ENCODE assay signal across 10 cellular contexts in the genomic region with DNA sequence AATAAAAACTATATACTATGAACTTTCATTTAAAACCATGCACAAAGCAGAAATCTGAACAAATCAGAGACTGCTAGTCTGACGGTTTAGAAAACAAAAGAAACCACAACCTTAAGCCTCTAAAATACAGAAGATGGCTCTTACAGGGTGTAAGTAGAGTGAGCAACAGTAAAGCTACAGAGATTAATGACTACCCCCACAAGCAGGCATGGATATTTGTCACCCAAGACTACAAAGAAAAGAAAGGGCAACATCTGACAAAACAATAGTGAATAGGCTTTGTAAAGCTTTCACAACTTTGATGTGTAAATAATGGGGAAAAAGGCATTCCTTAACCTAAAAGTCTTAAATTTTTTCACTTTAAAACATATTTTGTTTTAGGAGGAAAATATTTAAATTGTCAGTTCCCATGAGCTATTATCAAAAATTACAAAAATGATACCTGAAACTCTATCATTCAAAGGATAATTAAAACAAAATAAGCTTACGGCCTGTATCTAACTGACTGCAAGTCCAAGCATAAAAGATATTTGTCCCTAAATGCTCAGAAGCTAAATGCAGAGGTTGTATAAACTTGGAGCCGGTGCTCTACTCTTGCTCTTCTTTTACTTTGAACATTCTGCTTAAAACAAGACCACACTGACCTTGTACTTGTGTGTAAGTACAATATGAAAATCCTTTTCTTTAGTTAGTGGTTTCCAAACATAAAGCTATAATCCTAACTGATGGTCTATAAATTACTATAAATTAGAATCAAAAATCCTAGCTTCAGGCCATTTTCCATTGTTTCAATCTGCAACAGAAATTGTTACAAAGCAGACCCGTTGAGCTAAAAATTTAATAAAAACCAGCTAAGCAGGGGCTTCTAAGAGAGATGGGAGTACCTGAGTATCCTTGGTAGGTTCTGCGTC.
DNase-seq lines count a peak whose midpoint lies in the region; ATAC-seq, FAIRE-seq and TF ChIP-seq lines count a peak whose summit lies in the region.
"Had no signal": no experiment of that assay in that cellular context is flagged by ENCODE, and none has a peak within 500 bp of the region (broad histone marks: within the 10 kb centered on the region; RNA-seq: fewer than 3 reads in every experiment).

No MANE protein-coding gene starts in this region.

- peak; percentile 43 for DNase-seq in AG10803 (ENCODE audit: low read depth)
- peak; percentile 81 for DNase-seq in NCI-H2081 treated with DMSO at 0.1 percent for 48 hours (lab: John Stamatoyannopoulos, UW)
- DNase-seq in H1 (ENCODE audit: low read depth in 1 of 2, low spot score in 2 of 2), result no peak
- DNase-seq in Peyer's patch, result no peak
- DNase-seq in OCI-M2 (lab: John Stamatoyannopoulos, UW; ENCODE audit: unreplicated experiment), result no peak
- DNase-seq in NCI-H1436 treated with DMSO at 0.1 percent for 48 hours (lab: John Stamatoyannopoulos, UW), result no peak
- no peak for DNase-seq in naive thymus-derived CD8-positive, alpha-beta T cell
- DNase-seq: CD8-positive, alpha-beta T cell; PC-9 had no signal

- H3K9ac ChIP-seq in H1 (replicated peaks in 1 of 4; ENCODE audit: extremely low read depth in 1 of 4, low read depth in 3 of 4, low read length in 3 of 4), result peak overlapping the region in 2 of 4 experiments; percentile 39 to 61; a peak in 3 of 7 replicates

- no peak overlapping the region for H3K14ac ChIP-seq in H1 (ENCODE audit: insufficient read length)

- H3K4me3 Mint-ChIP-seq in naive thymus-derived CD8-positive, alpha-beta T cell, result no peak overlapping the region
- H3K4me3 Mint-ChIP-seq: CD8-positive, alpha-beta T cell had no signal

- no peak for TF ChIP-seq CTCF in AG10803 (conservative IDR thresholded peaks at IDR 0.05; ENCODE audit: low read length)
- no peak for TF ChIP-seq CTCF in H1 (IDR thresholded peaks at IDR 0.05; ENCODE audit: control extremely low read depth in 1 of 3, insufficient read depth in 1 of 3, low read depth in 1 of 3, low read length in 3 of 3)
- TF ChIP-seq CTCF in Peyer's patch (IDR thresholded peaks at IDR 0.05), result no peak

- no peaks in the 10 kb centered on the region; a peak in 1 of 8 replicates for H3K36me3 ChIP-seq in H1 (ENCODE audit: control insufficient read depth in 2 of 4, insufficient read depth in 4 of 4, low read length in 3 of 4)
- no peaks in the 10 kb centered on the region for H3K36me3 ChIP-seq in neuron (ENCODE audit: insufficient read depth, low read length)
- H3K36me3 ChIP-seq in Peyer's patch, result no peaks in the 10 kb centered on the region

- H3K79me1 ChIP-seq in H1 (ENCODE audit: low read depth, low read length), result no peaks in the 10 kb centered on the region

- no peak overlapping the region for H2AFZ ChIP-seq in H1 (ENCODE audit: low read length)
- H2AFZ ChIP-seq in neuron (ENCODE audit: low read depth, low read length), result no peak overlapping the region
- H2AFZ ChIP-seq: PC-9 had no signal

- no peaks in the 10 kb centered on the region for H3K27me3 Mint-ChIP-seq in naive thymus-derived CD8-positive, alpha-beta T cell

- H2BK120ac ChIP-seq in H1 (replicated peaks; ENCODE audit: low read depth, low read length), result peak overlapping the region; percentile 66

- peak overlapping the region; percentile 71; the same call in 1 of the 2 replicates for H3K18ac ChIP-seq in H1 (ENCODE audit: extremely low read depth, low read length)

- H3K4me1 ChIP-seq in H1 (replicated peaks in 1 of 4; ENCODE audit: control insufficient read depth in 3 of 4, insufficient read depth in 4 of 4, low read length in 3 of 4) (peaks cover 1 to 14% (median 5%) of the 10 kb centered on the region in 4 experiments; a peak in 5 of 7 replicates), neuron (ENCODE audit: insufficient read depth, low read length) (peaks cover 43% of the 10 kb centered on the region), Peyer's patch (peaks cover 0 to 10% (median 0%) of the 10 kb centered on the region in 4 donors)

- no peak overlapping the region for H3K23ac ChIP-seq in H1 (ENCODE audit: insufficient read length)

- peak overlapping the region; percentile 77; the same call in 1 of the 2 replicates for H2BK12ac ChIP-seq in H1 (ENCODE audit: low read depth, low read length)

- H3K27ac ChIP-seq in H1 (ENCODE audit: low read depth, low read length), result peak overlapping the region; percentile 84
- peak overlapping the region in 1 of 4 donors; percentile 5 for H3K27ac ChIP-seq in Peyer's patch
- H3K27ac ChIP-seq: PC-9 had no signal

- peaks cover 0 to 15% (median 4%) of the 10 kb centered on the region in 3 donors for H3K36me3 Mint-ChIP-seq in naive thymus-derived CD8-positive, alpha-beta T cell

- POLR2A ChIA-PET in H1 (lab: Charles Lee; ENCODE audit: partially characterized antibody), result interaction anchor here (0.7 to 2.6 kb wide), 14 partner anchors 9 to 214 kb away, joined by 3 to 13 read pairs (median 5); partner anchors contain the start of genes MBTD1, NME1, NME2 and SPAG9
- POLR2A ChIA-PET in naive thymus-derived CD8-positive, alpha-beta T cell (lab: Charles Lee), result interaction anchor here (0.5 kb wide), 2 partner anchors 92 to 341 kb away, joined by 3 to 4 read pairs; no protein-coding TSS in a partner anchor

- no peak for FAIRE-seq in H1 (lab: Jason Lieb, UNC)

- H2BK20ac ChIP-seq in H1 (ENCODE audit: low read length), result no peak overlapping the region

- H3K23me2 ChIP-seq in H1 (ENCODE audit: low read depth, low read length), result 0 out of 2 replicates have a peak, but pooled peaks cover 2% of the 10 kb centered on the region

- no peak for TF ChIP-seq POLR2A in H1 (IDR thresholded peaks at IDR 0.05; ENCODE audit: control extremely low read depth in 1 of 2, low read depth in 2 of 2, low read length in 2 of 2)
- TF ChIP-seq POLR2A in Peyer's patch (IDR thresholded peaks at IDR 0.05), result no peak

- peak overlapping the region; percentile 72 for H4K5ac ChIP-seq in H1 (ENCODE audit: insufficient read length, low read depth, low read length)

- 0 out of 2 replicates have a peak overlapping the region, but pooled peaks have one; percentile 47 for H2AK5ac ChIP-seq in H1 (ENCODE audit: low read depth, low read length)

- peak overlapping the region; percentile 82; the same call in 1 of the 2 replicates for H2BK5ac ChIP-seq in H1 (ENCODE audit: low read depth, low read length)

- no peak overlapping the region for H4K8ac ChIP-seq in H1 (ENCODE audit: extremely low read depth, insufficient read depth, low read length)

- H3K56ac ChIP-seq in H1 (replicated peaks; ENCODE audit: insufficient read length, low read depth, low read length), result no peak overlapping the region

- H3K4me3 ChIP-seq in AG10803 (ENCODE audit: low read length) (peak overlapping the region; percentile 45), H1 (ENCODE audit: extremely low read depth in 1 of 4, insufficient read depth in 2 of 4, low read depth in 3 of 4, low read length in 4 of 4) (peak overlapping the region; percentile 32 to 61 (median 38)), neuron (ENCODE audit: low read length) (peak overlapping the region; percentile 80), Peyer's patch (peak overlapping the region in 1 of 4 donors; percentile 2)
- H3K4me3 ChIP-seq: PC-9 had no signal

- WGBS in H1 (ENCODE audit: extremely low coverage in 1 of 2, insufficient coverage in 1 of 2, insufficient read length in 1 of 2, insufficient replicate concordance in 2 of 2, low coverage in 1 of 2, low lambda C conversion rate in 2 of 2, missing lambda C conversion rate in 1 of 2), 2 experiments, result 54% methylated on average over 5 of the region's 5 CpGs; no CpG with 5 or more reads in 1 of the 2 experiments

- TF ChIP-seq RAD21 in H1 (IDR thresholded peaks at IDR 0.05 in 1 of 2, conservative IDR thresholded peaks at IDR 0.05 in 1 of 2; ENCODE audit: low read depth in 2 of 2, low read length in 2 of 2), result no peak

- H3K4ac ChIP-seq in H1 (replicated peaks; ENCODE audit: insufficient read length, low read depth, low read length), result no peak overlapping the region

- CTCF ChIA-PET in H1 (lab: Charles Lee; ENCODE audit: partially characterized antibody), result interaction anchor here (0.9 to 8.5 kb wide), 11 partner anchors 10 to 109 kb away, joined by 3 to 79 read pairs (median 5); no protein-coding TSS in a partner anchor

- H4K91ac ChIP-seq in H1 (replicated peaks; ENCODE audit: insufficient read length, low read length), result no peak overlapping the region

- no peak for ATAC-seq in naive thymus-derived CD8-positive, alpha-beta T cell
- ATAC-seq: CD8-positive, alpha-beta T cell had no signal

- no peaks in the 10 kb centered on the region for H4K20me1 ChIP-seq in H1 (replicated peaks in 1 of 2; ENCODE audit: control insufficient read depth in 1 of 2, insufficient read depth in 2 of 2, low read length in 2 of 2)

- H3K9me3 Mint-ChIP-seq in naive thymus-derived CD8-positive, alpha-beta T cell, result no peaks in the 10 kb centered on the region
- H3K9me3 Mint-ChIP-seq: CD8-positive, alpha-beta T cell had no signal

- no peak for TF ChIP-seq EP300 in H1 (IDR thresholded peaks at IDR 0.05; ENCODE audit: borderline replicate concordance in 1 of 2, low read depth in 2 of 2, low read length in 2 of 2)

- no peak overlapping the region for H3K27ac Mint-ChIP-seq in naive thymus-derived CD8-positive, alpha-beta T cell
- H3K27ac Mint-ChIP-seq: CD8-positive, alpha-beta T cell had no signal

- no peak overlapping the region for H2BK15ac ChIP-seq in H1 (ENCODE audit: low read length)

- H3K4me1 Mint-ChIP-seq in naive thymus-derived CD8-positive, alpha-beta T cell, result peaks cover 0 to 21% (median 4%) of the 10 kb centered on the region in 4 donors

- H3K79me2 ChIP-seq in H1 (ENCODE audit: control insufficient read depth in 1 of 2, insufficient read depth in 2 of 2, low read length in 2 of 2), result peaks cover 0 to 20% of the 10 kb centered on the region in 2 experiments; a peak in 2 of 4 replicates

- no peaks in the 10 kb centered on the region for H3K9me3 ChIP-seq in H1 (ENCODE audit: insufficient read depth in 2 of 2, low read depth in 1 of 2, low read length in 1 of 2)
- H3K9me3 ChIP-seq in neuron (ENCODE audit: low read length), result no peaks in the 10 kb centered on the region
- no peaks in the 10 kb centered on the region for H3K9me3 ChIP-seq in Peyer's patch

- H3K27me3 ChIP-seq in H1 (replicated peaks in 1 of 4; ENCODE audit: control insufficient read depth in 3 of 4, extremely low read depth in 1 of 4, insufficient read depth in 3 of 4, low read length in 3 of 4) (no peaks in the 10 kb centered on the region), neuron (ENCODE audit: insufficient read depth, low read length) (no peaks in the 10 kb centered on the region), Peyer's patch (no peaks in the 10 kb centered on the region)

- peak overlapping the region; percentile 68 to 84 for H3K4me2 ChIP-seq in H1 (ENCODE audit: insufficient read depth in 1 of 2, low read depth in 2 of 2, low read length in 2 of 2)
- H3K4me2 ChIP-seq: PC-9 had no signal

TF ChIP-seq in H1, 55 proteins besides CTCF, POLR2A, EP300 and RAD21 (continues in another document):
- no peak for TF ChIP-seq ZNF274 (IDR thresholded peaks at IDR 0.05; ENCODE audit: borderline replicate concordance, extremely low read depth, low read length)

Comparison
In these comparisons a context has a peak if more than half of its experiments do, and no peak if none do; other contexts are left out.
1. DNase-seq: peak in AG10803 (single experiment) and NCI-H2081 treated with DMSO at 0.1 percent for 48 hours (single experiment); none in H1 (0 of 2), Peyer's patch (0 of 3), OCI-M2 (single experiment), NCI-H1436 treated with DMSO at 0.1 percent for 48 hours (single experiment) and naive thymus-derived CD8-positive, alpha-beta T cell (0 of 10).